Comparison of ENCODE assay signal across 33 cellular contexts in the genomic region with DNA sequence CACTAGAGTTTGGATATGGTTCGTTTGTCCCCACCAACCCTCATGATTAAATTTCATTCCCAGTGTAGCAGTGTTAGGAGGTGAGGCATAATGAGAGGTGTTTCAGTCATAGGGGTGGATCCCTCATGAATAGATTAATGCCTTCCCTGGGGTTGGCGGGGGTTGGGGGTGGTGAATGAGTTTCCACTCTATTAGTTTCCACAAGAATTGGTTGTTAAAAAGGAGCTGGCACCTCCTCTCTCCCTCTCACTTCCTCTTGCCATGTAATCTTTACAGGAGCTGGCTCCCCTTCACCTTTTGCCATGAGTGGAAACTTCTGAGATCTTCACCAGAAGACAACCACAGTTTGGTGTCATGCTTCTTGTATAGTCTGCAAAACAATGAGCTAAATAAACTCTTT.
"Had no signal": no experiment of that assay in that cellular context is flagged by ENCODE, and none has a peak within 500 bp of the region (broad histone marks: within the 10 kb centered on the region; RNA-seq: fewer than 3 reads in every experiment).

No MANE protein-coding gene starts in this region.

- DNase-seq: activated CD4-positive, alpha-beta memory T cell treated with anti-CD3 and anti-CD28 coated beads, Interleukin-2, amount 10 ng/mL, durations not matched to agents 7 days and 5 days; activated CD4-positive, alpha-beta T cell treated with anti-CD3 and anti-CD28 coated beads for 1 hour; activated CD4-positive, alpha-beta T cell treated with anti-CD3 and anti-CD28 coated beads for 4 hours; activated CD4-positive, alpha-beta T cell treated with anti-CD3 and anti-CD28 coated beads, Interleukin-2, amount 10 ng/mL, durations not matched to agents 7 days and 5 days; activated CD4-positive, alpha-beta T cell treated with anti-CD3 and anti-CD28 coated beads, Interleukin-2, amount 50 U/mL, for 4 hours; activated CD8-positive, alpha-beta memory T cell treated with anti-CD3 and anti-CD28 coated beads for 24 hours; activated effector memory CD4-positive, alpha-beta T cell treated with anti-CD3 and anti-CD28 coated beads, Interleukin-2, amount 50 U/mL, for 16 hours; activated naive CD4-positive, alpha-beta T cell treated with anti-CD3 and anti-CD28 coated beads for 36 hours; activated naive CD8-positive, alpha-beta T cell treated with anti-CD3 and anti-CD28 coated beads for 36 hours; activated naive CD8-positive, alpha-beta T cell treated with anti-CD3 and anti-CD28 coated beads, Interleukin-2, amount 50 U/mL, for 24 hours; activated T-cell treated with anti-CD3 and anti-CD28 coated beads, Interleukin-2, amount 50 U/mL, for 48 hours; adrenal gland; amygdala; aorta; body of pancreas; caudate nucleus; cerebellar nuclear complex; colonic mucosa; effector CD8-positive, alpha-beta T cell; esophagus squamous epithelium; foreskin melanocyte; heart right ventricle; T-helper 2 cell had no signal

- H3K4me1 ChIP-seq: adrenal gland, body of pancreas, colonic mucosa, esophagus squamous epithelium, gastroesophageal sphincter had no signal

- FAIRE-seq: endometrium, endothelial cell of umbilical vein, TTC549 had no signal

- H3K9me3 Mint-ChIP-seq: activated CD4-positive, alpha-beta memory T cell treated with anti-CD3 and anti-CD28 coated beads, Interleukin-2, amount 10 ng/mL, durations not matched to agents 7 days and 5 days; activated CD4-positive, alpha-beta T cell treated with anti-CD3 and anti-CD28 coated beads, Interleukin-2, amount 10 ng/mL, durations not matched to agents 7 days and 5 days; activated naive CD4-positive, alpha-beta T cell treated with anti-CD3 and anti-CD28 coated beads for 36 hours; activated naive CD4-positive, alpha-beta T cell treated with anti-CD3 and anti-CD28 coated beads, Interleukin-2, amount 50 U/mL, for 24 hours; activated naive CD8-positive, alpha-beta T cell treated with anti-CD3 and anti-CD28 coated beads for 36 hours; activated naive CD8-positive, alpha-beta T cell treated with anti-CD3 and anti-CD28 coated beads, Interleukin-2, amount 50 U/mL, for 24 hours; activated T-helper 1 cell treated with anti-CD3 and anti-CD28 coated beads, Interleukin-12 subunit alpha, Interleukin-12 subunit beta, Interleukin-2, Interleukin-4 antibody, amounts not matched to agents 30 ng/mL and 10 ng/mL and 1 ng/mL, durations not matched to agents 14 hours and 24 hours and 36 hours; activated T-helper 2 cell treated with anti-CD3 and anti-CD28 coated beads, Interferon-gamma antibody, Interleukin-2, Interleukin-4, amounts not matched to agents 10 μg/mL and 5 μg/mL and 100 μg/mL, durations not matched to agents 14 hours and 24 hours and 36 hours; WTC11 had no signal

- H3K36me3 Mint-ChIP-seq: activated naive CD4-positive, alpha-beta T cell treated with anti-CD3 and anti-CD28 coated beads, Interleukin-2, amount 50 U/mL, for 24 hours; activated naive CD8-positive, alpha-beta T cell treated with anti-CD3 and anti-CD28 coated beads for 36 hours; WTC11 had no signal

- H3K36me3 ChIP-seq: adrenal gland, colonic mucosa, esophagus squamous epithelium, gastroesophageal sphincter, heart right ventricle had no signal

- H3K27me3 ChIP-seq: adrenal gland, body of pancreas, colonic mucosa, esophagus squamous epithelium, gastroesophageal sphincter, heart right ventricle had no signal

- H3K27ac Mint-ChIP-seq: activated CD4-positive, alpha-beta memory T cell treated with anti-CD3 and anti-CD28 coated beads, Interleukin-2, amount 10 ng/mL, durations not matched to agents 7 days and 5 days; activated CD4-positive, alpha-beta T cell treated with anti-CD3 and anti-CD28 coated beads, Interleukin-2, amount 10 ng/mL, durations not matched to agents 7 days and 5 days; activated naive CD4-positive, alpha-beta T cell treated with anti-CD3 and anti-CD28 coated beads for 36 hours; activated naive CD4-positive, alpha-beta T cell treated with anti-CD3 and anti-CD28 coated beads, Interleukin-2, amount 50 U/mL, for 24 hours; activated naive CD8-positive, alpha-beta T cell treated with anti-CD3 and anti-CD28 coated beads for 36 hours; activated naive CD8-positive, alpha-beta T cell treated with anti-CD3 and anti-CD28 coated beads, Interleukin-2, amount 50 U/mL, for 24 hours; activated T-helper 1 cell treated with anti-CD3 and anti-CD28 coated beads, Interleukin-12 subunit alpha, Interleukin-12 subunit beta, Interleukin-2, Interleukin-4 antibody, amounts not matched to agents 30 ng/mL and 10 ng/mL and 1 ng/mL, durations not matched to agents 14 hours and 24 hours and 36 hours; activated T-helper 2 cell treated with anti-CD3 and anti-CD28 coated beads, Interferon-gamma antibody, Interleukin-2, Interleukin-4, amounts not matched to agents 10 μg/mL and 5 μg/mL and 100 μg/mL, durations not matched to agents 14 hours and 24 hours and 36 hours; WTC11 had no signal

- H3K4me3 ChIP-seq: adrenal gland, body of pancreas, colonic mucosa, esophagus squamous epithelium, gastroesophageal sphincter, heart right ventricle had no signal

- H3K4me3 Mint-ChIP-seq: activated CD4-positive, alpha-beta memory T cell treated with anti-CD3 and anti-CD28 coated beads, Interleukin-2, amount 10 ng/mL, durations not matched to agents 7 days and 5 days; activated CD4-positive, alpha-beta T cell treated with anti-CD3 and anti-CD28 coated beads, Interleukin-2, amount 10 ng/mL, durations not matched to agents 7 days and 5 days; activated naive CD4-positive, alpha-beta T cell treated with anti-CD3 and anti-CD28 coated beads for 36 hours; activated naive CD4-positive, alpha-beta T cell treated with anti-CD3 and anti-CD28 coated beads, Interleukin-2, amount 50 U/mL, for 24 hours; activated naive CD8-positive, alpha-beta T cell treated with anti-CD3 and anti-CD28 coated beads for 36 hours; activated naive CD8-positive, alpha-beta T cell treated with anti-CD3 and anti-CD28 coated beads, Interleukin-2, amount 50 U/mL, for 24 hours; activated T-helper 1 cell treated with anti-CD3 and anti-CD28 coated beads, Interleukin-12 subunit alpha, Interleukin-12 subunit beta, Interleukin-2, Interleukin-4 antibody, amounts not matched to agents 30 ng/mL and 10 ng/mL and 1 ng/mL, durations not matched to agents 14 hours and 24 hours and 36 hours; WTC11 had no signal

- ATAC-seq: activated naive CD8-positive, alpha-beta T cell treated with anti-CD3 and anti-CD28 coated beads, Interleukin-2, amount 50 U/mL, for 24 hours; body of pancreas; gastroesophageal sphincter; heart right ventricle; WTC11 had no signal

- H3K4me1 Mint-ChIP-seq: activated CD4-positive, alpha-beta memory T cell treated with anti-CD3 and anti-CD28 coated beads, Interleukin-2, amount 10 ng/mL, durations not matched to agents 7 days and 5 days; activated CD4-positive, alpha-beta T cell treated with anti-CD3 and anti-CD28 coated beads, Interleukin-2, amount 10 ng/mL, durations not matched to agents 7 days and 5 days; activated naive CD4-positive, alpha-beta T cell treated with anti-CD3 and anti-CD28 coated beads, Interleukin-2, amount 50 U/mL, for 24 hours; activated naive CD8-positive, alpha-beta T cell treated with anti-CD3 and anti-CD28 coated beads for 36 hours; activated naive CD8-positive, alpha-beta T cell treated with anti-CD3 and anti-CD28 coated beads, Interleukin-2, amount 50 U/mL, for 24 hours; WTC11 had no signal

- H3K9me3 ChIP-seq: adrenal gland, body of pancreas, colonic mucosa, esophagus squamous epithelium, gastroesophageal sphincter, heart right ventricle had no signal

- H3K27ac ChIP-seq: adrenal gland, body of pancreas, colonic mucosa, epithelial cell of prostate, esophagus squamous epithelium, gastroesophageal sphincter, heart right ventricle, VCaP had no signal
